In the genomic region with DNA sequence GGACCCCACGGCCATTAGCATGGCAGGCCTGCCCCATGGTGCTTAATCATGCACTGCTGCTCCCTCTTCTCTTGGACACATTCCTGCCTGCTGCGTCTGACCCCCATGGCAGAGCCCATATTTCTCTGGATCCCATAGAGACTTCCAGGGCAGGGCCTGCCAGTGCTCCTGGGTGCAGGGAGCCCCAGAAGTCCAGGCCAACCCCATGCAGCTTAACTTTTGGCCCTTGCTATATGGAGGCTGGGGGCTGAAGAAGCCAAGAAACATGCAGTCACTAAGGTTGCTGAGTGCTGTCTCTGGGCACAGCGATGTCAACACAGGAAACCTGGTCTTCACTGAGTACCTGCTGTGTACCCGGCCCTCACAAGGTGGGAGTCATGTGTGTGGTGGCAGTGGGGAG, we compare ENCODE assay signal across 14 cellular contexts. TPM values are rescaled to one million over a fixed set of nuclear protein-coding genes. Genes with fewer than 3 reads are reported as not detected.
DNase-seq lines count a peak whose midpoint lies in the region; ATAC-seq, FAIRE-seq and TF ChIP-seq lines count a peak whose summit lies in the region.
"Had no signal": no experiment of that assay in that cellular context is flagged by ENCODE, and none has a peak within 500 bp of the region (broad histone marks: within the 10 kb centered on the region; RNA-seq: fewer than 3 reads in every experiment).

No MANE protein-coding gene starts in this region.

- H2BK15ac ChIP-seq in H1 (ENCODE audit: low read length) = no peak overlapping the region
- no peak overlapping the region for H2BK15ac ChIP-seq in neuronal stem cell (ENCODE audit: low read length)
- H2BK15ac ChIP-seq in H9 (ENCODE audit: low read depth, low read length) = no peak overlapping the region

- TF ChIP-seq CTCF in 22Rv1 (IDR thresholded peaks at IDR 0.05) = no peak
- no peak for TF ChIP-seq CTCF in PC-3 (conservative IDR thresholded peaks at IDR 0.05; ENCODE audit: low read depth, low read length)
- no peak for TF ChIP-seq CTCF in H1 (IDR thresholded peaks at IDR 0.05; ENCODE audit: control extremely low read depth in 1 of 3, insufficient read depth in 1 of 3, low read depth in 1 of 3, low read length in 3 of 3)
- no peak for TF ChIP-seq CTCF in H9 (conservative IDR thresholded peaks at IDR 0.05)
- no peak for TF ChIP-seq CTCF in GM20000 (IDR thresholded peaks at IDR 0.05; ENCODE audit: extremely low read depth, missing control alignments)
- TF ChIP-seq CTCF in endothelial cell (IDR thresholded peaks at IDR 0.05; ENCODE audit: unreplicated experiment) = no peak

- H3K36me3 Mint-ChIP-seq in H9 (ENCODE audit: insufficient read depth in 1 of 3, low read depth in 3 of 3) (no peaks in the 10 kb centered on the region), endothelial cell (ENCODE audit: low read depth, unreplicated experiment) (peaks cover 3% of the 10 kb centered on the region)
- H3K36me3 Mint-ChIP-seq in activated T-cell treated with anti-CD3 and anti-CD28 coated beads, Interleukin-2, amount 50 U/mL, for 72 hours (ENCODE audit: insufficient read depth in 2 of 2) = no peaks in the 10 kb centered on the region

- H3K14ac ChIP-seq in H1 (ENCODE audit: insufficient read length) = no peak overlapping the region
- H3K14ac ChIP-seq in neuronal stem cell (ENCODE audit: low read length) = peak overlapping the region; percentile 47
- no peak overlapping the region; the same call in 1 of the 2 replicates for H3K14ac ChIP-seq in H9 (ENCODE audit: insufficient read depth, low read length)

- H2AFZ ChIP-seq in PC-3 (ENCODE audit: low read length) (no peak overlapping the region), H1 (ENCODE audit: low read length) (no peak overlapping the region), neuronal stem cell (ENCODE audit: low read length) (no peak overlapping the region), H9 (ENCODE audit: low read length) (no peak overlapping the region)

- H3K27ac ChIP-seq in 22Rv1 = peak overlapping the region; percentile 94
- peak overlapping the region; percentile 75 for H3K27ac ChIP-seq in PC-3 (ENCODE audit: low read length)
- H3K27ac ChIP-seq in H1 (ENCODE audit: low read depth, low read length) = no peak overlapping the region
- H3K27ac ChIP-seq in neuronal stem cell (replicated peaks; ENCODE audit: low read length) = no peak overlapping the region
- no peak overlapping the region for H3K27ac ChIP-seq in H9 (ENCODE audit: insufficient read length, low read depth, low read length)

- H2BK20ac ChIP-seq in H1 (ENCODE audit: low read length) (no peak overlapping the region), H9 (ENCODE audit: low read depth, low read length, poor library complexity, severe bottlenecking) (no peak overlapping the region)

- H3K4me3 ChIP-seq in PC-3 (ENCODE audit: low read length) = no peak overlapping the region
- no peak overlapping the region for H3K4me3 ChIP-seq in H1 (ENCODE audit: extremely low read depth in 1 of 4, insufficient read depth in 2 of 4, low read depth in 3 of 4, low read length in 4 of 4)
- no peak overlapping the region for H3K4me3 ChIP-seq in neuronal stem cell (ENCODE audit: low read length in 2 of 2)

- TF ChIP-seq POLR2A in H1 (IDR thresholded peaks at IDR 0.05; ENCODE audit: control extremely low read depth in 1 of 2, low read depth in 2 of 2, low read length in 2 of 2) = no peak

- H3K4me1 ChIP-seq in PC-3 (ENCODE audit: insufficient read depth, low read length) (peaks cover 74% of the 10 kb centered on the region), H1 (replicated peaks in 1 of 4; ENCODE audit: control insufficient read depth in 3 of 4, insufficient read depth in 4 of 4, low read length in 3 of 4) (no peaks in the 10 kb centered on the region), neuronal stem cell (ENCODE audit: control insufficient read depth in 2 of 2, insufficient read depth in 1 of 2, low read depth in 1 of 2, low read length in 2 of 2) (peaks cover 2% of the 10 kb centered on the region in 2 donors), H9 (ENCODE audit: insufficient read depth, low read length) (no peaks in the 10 kb centered on the region)

- no peak overlapping the region; the same call in 1 of the 2 replicates for H2BK12ac ChIP-seq in H1 (ENCODE audit: low read depth, low read length)
- H2BK12ac ChIP-seq in neuronal stem cell (ENCODE audit: low read length) = no peak overlapping the region
- H2BK12ac ChIP-seq in H9 (ENCODE audit: insufficient read length, low read depth, low read length) = no peak overlapping the region

- H3K18ac ChIP-seq in H1 (ENCODE audit: extremely low read depth, low read length) (no peak overlapping the region), neuronal stem cell (ENCODE audit: low read length) (no peak overlapping the region), H9 (ENCODE audit: insufficient read length, low read depth, low read length) (no peak overlapping the region)

- H3K9ac ChIP-seq in PC-3 (ENCODE audit: low read length) (no peak overlapping the region), H1 (replicated peaks in 1 of 4; ENCODE audit: extremely low read depth in 1 of 4, low read depth in 3 of 4, low read length in 3 of 4) (no peak overlapping the region), neuronal stem cell (ENCODE audit: low read depth, low read length, poor library complexity) (no peak overlapping the region), H9 (ENCODE audit: extremely low read depth, insufficient read length, low read length) (no peak overlapping the region)

- peak overlapping the region; percentile 55 for H3K4me2 ChIP-seq in PC-3 (ENCODE audit: low read length)
- no peak overlapping the region for H3K4me2 ChIP-seq in H1 (ENCODE audit: insufficient read depth in 1 of 2, low read depth in 2 of 2, low read length in 2 of 2)
- no peak overlapping the region for H3K4me2 ChIP-seq in neuronal stem cell (ENCODE audit: insufficient read depth, low read length, poor library complexity, severe bottlenecking)
- H3K4me2 ChIP-seq in H9 (ENCODE audit: insufficient read depth, insufficient read length, low read length) = no peak overlapping the region

- H2AK5ac ChIP-seq in H1 (ENCODE audit: low read depth, low read length) = no peak overlapping the region
- H2AK5ac ChIP-seq in neuronal stem cell (ENCODE audit: low read depth, low read length) = no peak overlapping the region
- H2AK5ac ChIP-seq in H9 (ENCODE audit: insufficient read length, low read length) = no peak overlapping the region

- no peaks in the 10 kb centered on the region for H3K36me3 ChIP-seq in PC-3 (ENCODE audit: low read depth, low read length)
- H3K36me3 ChIP-seq in H1 (ENCODE audit: control insufficient read depth in 2 of 4, insufficient read depth in 4 of 4, low read length in 3 of 4) = no peaks in the 10 kb centered on the region
- H3K36me3 ChIP-seq in neuronal stem cell (replicated peaks in 1 of 2; ENCODE audit: control insufficient read depth in 2 of 2, insufficient read depth in 2 of 2, low read length in 2 of 2) = no peaks in the 10 kb centered on the region

- no peaks in the 10 kb centered on the region for H3K9me2 ChIP-seq in PC-3 (replicated peaks; ENCODE audit: low read length)

- no peak for TF ChIP-seq EP300 in H1 (IDR thresholded peaks at IDR 0.05; ENCODE audit: borderline replicate concordance in 1 of 2, low read depth in 2 of 2, low read length in 2 of 2)

- H4K5ac ChIP-seq in H1 (ENCODE audit: insufficient read length, low read depth, low read length) = no peak overlapping the region
- no peak overlapping the region for H4K5ac ChIP-seq in H9 (ENCODE audit: insufficient read length, low read depth, low read length)

- H3K9me3 ChIP-seq in PC-3 (ENCODE audit: low read length) (no peaks in the 10 kb centered on the region), H1 (ENCODE audit: insufficient read depth in 2 of 2, low read depth in 1 of 2, low read length in 1 of 2) (no peaks in the 10 kb centered on the region), neuronal stem cell (replicated peaks in 1 of 2; ENCODE audit: control insufficient read depth in 2 of 2, insufficient read depth in 1 of 2, low read depth in 1 of 2, low read length in 2 of 2) (no peaks in the 10 kb centered on the region), H9 (ENCODE audit: control insufficient read depth, low read depth, low read length) (no peaks in the 10 kb centered on the region)

- CTCF ChIA-PET in PC-3 (lab: Charles Lee) = no interaction called here
- CTCF ChIA-PET in H1 (lab: Charles Lee; ENCODE audit: partially characterized antibody) = interaction anchor here (0.6 to 1.6 kb wide), 7 partner anchors 10 to 104 kb away, joined by 3 to 5 read pairs (median 3); no protein-coding TSS in a partner anchor

- no peak overlapping the region; a peak in 1 of 7 replicates for H3K27ac Mint-ChIP-seq in H9
- H3K27ac Mint-ChIP-seq in endothelial cell (ENCODE audit: unreplicated experiment) = no peak overlapping the region
- no peak overlapping the region for H3K27ac Mint-ChIP-seq in activated T-cell treated with anti-CD3 and anti-CD28 coated beads, Interleukin-2, amount 50 U/mL, for 72 hours

- no peak for FAIRE-seq in H1 (lab: Jason Lieb, UNC)

- H3K4me3 Mint-ChIP-seq in H9 (no peak overlapping the region), endothelial cell (ENCODE audit: unreplicated experiment) (no peak overlapping the region)
- H3K4me3 Mint-ChIP-seq in activated T-cell treated with anti-CD3 and anti-CD28 coated beads, Interleukin-2, amount 50 U/mL, for 72 hours = no peak overlapping the region

- ATAC-seq in PC-3 = no peak
- no peak for ATAC-seq in activated T-cell treated with anti-CD3 and anti-CD28 coated beads, Interleukin-2, amount 50 U/mL, for 72 hours (replicated peaks in 1 of 2)

- H3K23ac ChIP-seq in H1 (ENCODE audit: insufficient read length) = no peak overlapping the region
- peak overlapping the region; percentile 60 for H3K23ac ChIP-seq in neuronal stem cell (ENCODE audit: low read depth, low read length, poor library complexity)
- H3K23ac ChIP-seq in H9 (ENCODE audit: insufficient read length, low read depth, low read length) = no peak overlapping the region

- no peaks in the 10 kb centered on the region for H3F3A ChIP-seq in PC-3 (ENCODE audit: low read length, unreplicated experiment)

- H3K27me3 Mint-ChIP-seq in H9 (ENCODE audit: low read depth) = peaks cover 6% of the 10 kb centered on the region
- peaks cover 2% of the 10 kb centered on the region for H3K27me3 Mint-ChIP-seq in endothelial cell (ENCODE audit: unreplicated experiment)
- peaks cover 15% of the 10 kb centered on the region for H3K27me3 Mint-ChIP-seq in activated T-cell treated with anti-CD3 and anti-CD28 coated beads, Interleukin-2, amount 50 U/mL, for 72 hours (ENCODE audit: low read depth)

- H3K79me1 ChIP-seq in H1 (ENCODE audit: low read depth, low read length) = no peaks in the 10 kb centered on the region
- no peaks in the 10 kb centered on the region for H3K79me1 ChIP-seq in neuronal stem cell (ENCODE audit: low read depth, low read length)
- no peaks in the 10 kb centered on the region for H3K79me1 ChIP-seq in H9 (ENCODE audit: insufficient read depth, low read depth, low read length, poor library complexity, severe bottlenecking)

- H3K56ac ChIP-seq in H1 (replicated peaks; ENCODE audit: insufficient read length, low read depth, low read length) = no peak overlapping the region
- no peak overlapping the region for H3K56ac ChIP-seq in H9 (ENCODE audit: insufficient read length, low read depth, low read length)

- 78% methylated on average over 4 of the region's 4 CpGs; no CpG with 5 or more reads in 1 of the 2 experiments for WGBS in H1 (ENCODE audit: extremely low coverage in 1 of 2, insufficient coverage in 1 of 2, insufficient read length in 1 of 2, insufficient replicate concordance in 2 of 2, low coverage in 1 of 2, low lambda C conversion rate in 2 of 2, missing lambda C conversion rate in 1 of 2), 2 experiments
- no CpG with 5 or more reads among the region's 4 CpGs for WGBS in neuronal stem cell (ENCODE audit: extremely low coverage in 2 of 2, insufficient read length in 2 of 2, insufficient replicate concordance in 1 of 2), 2 donors
- no CpG with 5 or more reads among the region's 4 CpGs for WGBS in H9 (ENCODE audit: extremely low coverage, insufficient read length, low lambda C conversion rate)

- H3K27me3 ChIP-seq in PC-3 (ENCODE audit: low read length) (no peaks in the 10 kb centered on the region), H1 (replicated peaks in 1 of 4; ENCODE audit: control insufficient read depth in 3 of 4, extremely low read depth in 1 of 4, insufficient read depth in 3 of 4, low read length in 3 of 4) (no peaks in the 10 kb centered on the region), neuronal stem cell (ENCODE audit: control insufficient read depth in 3 of 3, insufficient read depth in 3 of 3, low read depth in 1 of 3, low read length in 3 of 3) (peaks cover 0 to 88% (median 0%) of the 10 kb centered on the region in 3 experiments), H9 (ENCODE audit: insufficient read depth, low read length) (no peaks in the 10 kb centered on the region)

- no TSS peak for BruUV-seq in PC-3 (replicated peaks; lab: Mats Ljungman, UMichigan)

- POLR2A ChIA-PET in PC-3 (lab: Charles Lee; ENCODE audit: unreplicated experiment) = interaction anchor here (0.7 kb wide), 1 partner anchor 11 kb away, joined by 3 read pairs; no protein-coding TSS in a partner anchor
- POLR2A ChIA-PET in H1 (lab: Charles Lee; ENCODE audit: partially characterized antibody) = interaction anchor here (1.1 kb wide), 1 partner anchor 9 kb away, joined by 5 read pairs; no protein-coding TSS in a partner anchor

- H2BK120ac ChIP-seq in H1 (replicated peaks; ENCODE audit: low read depth, low read length) (no peak overlapping the region), neuronal stem cell (ENCODE audit: low read depth, low read length) (no peak overlapping the region), H9 (ENCODE audit: low read depth, low read length, poor library complexity, severe bottlenecking) (no peak overlapping the region)

- DNase-seq in PC-3 (no peak), H1 (ENCODE audit: low read depth in 1 of 2, low spot score in 2 of 2) (no peak), neuronal stem cell (ENCODE audit: low spot score) (no peak), H9 (no peak), GM20000 (ENCODE audit: low spot score) (no peak), endothelial cell (ENCODE audit: low spot score) (no peak)
- DNase-seq in activated T-cell treated with anti-CD3 and anti-CD28 coated beads, Interleukin-2, amount 50 U/mL, for 72 hours = no peak
- DNase-seq: DMS79 treated with DMSO at 0.1 percent for 48 hours, KBM-7, NCI-H1105 treated with DMSO at 0.1 percent for 48 hours, NCI-H1694, NCI-H2081 treated with DMSO at 0.1 percent for 48 hours, Right ventricle myocardium superior had no signal

- H2BK5ac ChIP-seq in H1 (ENCODE audit: low read depth, low read length) = peak overlapping the region; percentile 68; the same call in 1 of the 2 replicates
- H2BK5ac ChIP-seq in neuronal stem cell (ENCODE audit: low read length) = peak overlapping the region; percentile 1
- H2BK5ac ChIP-seq in H9 (ENCODE audit: insufficient read length, low read length) = no peak overlapping the region

- H4K91ac ChIP-seq in H1 (replicated peaks; ENCODE audit: insufficient read length, low read length) (no peak overlapping the region), neuronal stem cell (ENCODE audit: low read depth, low read length, poor library complexity) (no peak overlapping the region), H9 (ENCODE audit: insufficient read length, low read depth, low read length) (no peak overlapping the region)

- no peak for TF ChIP-seq RAD21 in H1 (IDR thresholded peaks at IDR 0.05 in 1 of 2, conservative IDR thresholded peaks at IDR 0.05 in 1 of 2; ENCODE audit: low read depth in 2 of 2, low read length in 2 of 2)

- H3K23me2 ChIP-seq in H1 (ENCODE audit: low read depth, low read length) (no peaks in the 10 kb centered on the region), H9 (ENCODE audit: insufficient read length, low read depth, low read length, poor library complexity, severe bottlenecking) (no peaks in the 10 kb centered on the region)

- H3K79me2 ChIP-seq in PC-3 (ENCODE audit: low read length) (no peaks in the 10 kb centered on the region), H1 (ENCODE audit: control insufficient read depth in 1 of 2, insufficient read depth in 2 of 2, low read length in 2 of 2) (no peaks in the 10 kb centered on the region), H9 (ENCODE audit: insufficient read depth, low read length) (no peaks in the 10 kb centered on the region)

- intact Hi-C loops in PC-3 (cut with micrococcal nuclease) = no loop called here

- H3K4me1 Mint-ChIP-seq in H9 (peaks cover 0 to 2% of the 10 kb centered on the region in 2 experiments; a peak in 1 of 4 replicates), endothelial cell (ENCODE audit: unreplicated experiment) (no peaks in the 10 kb centered on the region)
- no peaks in the 10 kb centered on the region for H3K4me1 Mint-ChIP-seq in activated T-cell treated with anti-CD3 and anti-CD28 coated beads, Interleukin-2, amount 50 U/mL, for 72 hours (ENCODE audit: low read depth)

- H4K8ac ChIP-seq in H1 (ENCODE audit: extremely low read depth, insufficient read depth, low read length) (no peak overlapping the region), neuronal stem cell (ENCODE audit: low read depth, low read length) (no peak overlapping the region), H9 (replicated peaks; ENCODE audit: insufficient read length, low read depth, low read length) (no peak overlapping the region)

- no peak overlapping the region for H3T11ph ChIP-seq in H9 (ENCODE audit: low read length)

- H4K20me1 ChIP-seq in PC-3 (ENCODE audit: low read length) = no peaks in the 10 kb centered on the region
- no peaks in the 10 kb centered on the region for H4K20me1 ChIP-seq in H1 (replicated peaks in 1 of 2; ENCODE audit: control insufficient read depth in 1 of 2, insufficient read depth in 2 of 2, low read length in 2 of 2)
- no peaks in the 10 kb centered on the region for H4K20me1 ChIP-seq in H9 (ENCODE audit: control insufficient read depth, insufficient read depth, insufficient read length)

- H3K9me3 Mint-ChIP-seq in H9 = no peaks in the 10 kb centered on the region
- no peaks in the 10 kb centered on the region for H3K9me3 Mint-ChIP-seq in endothelial cell (ENCODE audit: unreplicated experiment)
- H3K9me3 Mint-ChIP-seq in activated T-cell treated with anti-CD3 and anti-CD28 coated beads, Interleukin-2, amount 50 U/mL, for 72 hours = no peaks in the 10 kb centered on the region

- H3K4ac ChIP-seq in H1 (replicated peaks; ENCODE audit: insufficient read length, low read depth, low read length) (no peak overlapping the region), neuronal stem cell (ENCODE audit: low read length) (peak overlapping the region; percentile 8), H9 (ENCODE audit: low read depth, low read length) (no peak overlapping the region)

RNA-seq across cellular contexts. Expression of gene PRKCD, which starts 11.3 kb away (rescaled TPM):
- total RNA-seq in PC-3 (2014; rRNA removed) = 7.8 and 18.7 TPM in 2 replicates
- 22.2 and 22.6 TPM in 2 replicates for total RNA-seq in H1 (2021; fragmentation: NEBNext Ultra II Directional; extraction: Animal tissue kit (Norgen Biotek cat#: 25700))
- 23.9 and 27.0 TPM in 2 replicates for polyA plus RNA-seq in H1 (2011; rRNA removed)
- polyA plus RNA-seq in H1 (2011; cell fraction: cytosol; rRNA removed) = 30.9 TPM
- polyA plus RNA-seq in H1 (2011; cell fraction: nucleus; rRNA removed) = 34.6 TPM
- 18.6 to 28.0 TPM (median 26.1 TPM) in 4 replicates for polyA plus RNA-seq in H1 (2012, experiment 1 of 2)
- 15.9 TPM for polyA plus RNA-seq in H1 (2012, experiment 2 of 2)
- polyA plus RNA-seq in H1 (2013, experiment 1 of 2) = 14.0 TPM
- 14.8 TPM for polyA plus RNA-seq in H1 (2013, experiment 2 of 2)
- 26.9 and 27.6 TPM in 2 replicates for polyA minus RNA-seq in H1 (2011; rRNA and poly(A)+ RNA removed)
- polyA minus RNA-seq in H1 (2011; cell fraction: cytosol; rRNA and poly(A)+ RNA removed) = 15.3 TPM
- 13.2 TPM for polyA minus RNA-seq in H1 (2011; cell fraction: nucleus; rRNA and poly(A)+ RNA removed)
- 7.8 TPM for polyA plus RNA-seq in neuronal stem cell (2013, experiment 1 of 2)
- polyA plus RNA-seq in neuronal stem cell (2013, experiment 2 of 2) = 7.9 TPM
- total RNA-seq in H9 (2021) = 23.7 and 24.9 TPM in 2 replicates
- total RNA-seq in endothelial cell (ENCODE audit: unreplicated experiment) = 9.9 TPM
- 10 to 100 TPM; 24.2 to 27.2 TPM for total RNA-seq in activated T-cell treated with anti-CD3 and anti-CD28 coated beads, Interleukin-2, amount 50 U/mL, for 72 hours

RNA-seq across cellular contexts. Expression of gene RFT1, which starts 19.5 kb away (rescaled TPM):
- total RNA-seq in PC-3 (2014; rRNA removed) (21.1 and 24.6 TPM in 2 replicates), H9 (2021) (24.1 and 26.2 TPM in 2 replicates), endothelial cell (ENCODE audit: unreplicated experiment) (21.1 TPM)
- total RNA-seq in H1 (2021; fragmentation: NEBNext Ultra II Directional; extraction: Animal tissue kit (Norgen Biotek cat#: 25700)) = 24.4 and 27.7 TPM in 2 replicates
- 35.1 and 42.4 TPM in 2 replicates for polyA plus RNA-seq in H1 (2011; rRNA removed)
- 27.6 TPM for polyA plus RNA-seq in H1 (2011; cell fraction: cytosol; rRNA removed)
- 26.7 TPM for polyA plus RNA-seq in H1 (2011; cell fraction: nucleus; rRNA removed)
- 18.2 to 28.0 TPM (median 25.3 TPM) in 4 replicates for polyA plus RNA-seq in H1 (2012, experiment 1 of 2)
- polyA plus RNA-seq in H1 (2012, experiment 2 of 2) = 24.2 TPM
- polyA plus RNA-seq in H1 (2013, experiment 1 of 2) = 19.1 TPM
- polyA plus RNA-seq in H1 (2013, experiment 2 of 2) = 22.3 TPM
- polyA minus RNA-seq in H1 (2011; rRNA and poly(A)+ RNA removed) = 63.8 TPM in 2 replicates
- polyA minus RNA-seq in H1 (2011; cell fraction: cytosol; rRNA and poly(A)+ RNA removed) = 16.7 TPM
- polyA minus RNA-seq in H1 (2011; cell fraction: nucleus; rRNA and poly(A)+ RNA removed) = 22.6 TPM
- polyA plus RNA-seq in neuronal stem cell (2013, experiment 1 of 2) = 9.3 TPM
- 9.6 TPM for polyA plus RNA-seq in neuronal stem cell (2013, experiment 2 of 2)
- total RNA-seq in activated T-cell treated with anti-CD3 and anti-CD28 coated beads, Interleukin-2, amount 50 U/mL, for 72 hours = 10 to 100 TPM; 26.6 to 29.9 TPM

Comparison
In these comparisons a context has a peak if more than half of its experiments do, and no peak if none do; other contexts are left out.
1. H3K27ac ChIP-seq: peak in 22Rv1 (single experiment) and PC-3 (single experiment); none in H1 (single experiment), neuronal stem cell (single experiment) and H9 (single experiment).